Comparison of ENCODE assay signal across 17 cellular contexts in genomic region chr7:23476286-23477169, GRCh38. TPM values are rescaled to one million over a fixed set of nuclear protein-coding genes. Genes with fewer than 3 reads are reported as not detected.
DNase-seq lines count a peak whose midpoint lies in the region; ATAC-seq, FAIRE-seq and TF ChIP-seq lines count a peak whose summit lies in the region.
"Had no signal": no experiment of that assay in that cellular context is flagged by ENCODE, and none has a peak within 500 bp of the region (broad histone marks: within the 10 kb centered on the region; RNA-seq: fewer than 3 reads in every experiment).

No MANE protein-coding gene starts in this region.

- H2AK5ac ChIP-seq in H1 (ENCODE audit: low read depth, low read length), result no peak overlapping the region

- POLR2A ChIA-PET in HepG2 (lab: Yijun Ruan, JAX) (no interaction called here), H1 (lab: Charles Lee; ENCODE audit: partially characterized antibody) (interaction anchor here (0.6 to 1.0 kb wide), 6 partner anchors 8 to 203 kb away, joined by 3 to 4 read pairs (median 3); no protein-coding TSS in a partner anchor)

- no peak for TF ChIP-seq RAD21 in HepG2 (CRISPR knock-in tag; IDR thresholded peaks at IDR 0.05)
- TF ChIP-seq RAD21 in H1 (IDR thresholded peaks at IDR 0.05 in 1 of 2, conservative IDR thresholded peaks at IDR 0.05 in 1 of 2; ENCODE audit: low read depth in 2 of 2, low read length in 2 of 2), result no peak

- no peak overlapping the region for H2BK12ac ChIP-seq in H1 (ENCODE audit: low read depth, low read length)

- H3K79me2 ChIP-seq in HepG2 (ENCODE audit: insufficient read depth, low read length) (peaks cover 47% of the 10 kb centered on the region), H1 (ENCODE audit: control insufficient read depth in 1 of 2, insufficient read depth in 2 of 2, low read length in 2 of 2) (peaks cover 0 to 78% of the 10 kb centered on the region in 2 experiments; a peak in 3 of 4 replicates)
- H3K79me2 ChIP-seq: parathyroid adenoma had no signal

- no peak for DNase-seq in HepG2 (ENCODE audit: low spot score)
- DNase-seq in right lobe of liver, result no peak
- DNase-seq in NCI-H69 (lab: John Stamatoyannopoulos, UW), result peak; percentile 68
- DNase-seq in H1 (ENCODE audit: low read depth in 1 of 2, low spot score in 2 of 2), result no peak
- no peak for DNase-seq in type B pancreatic cell (ENCODE audit: extremely low spot score, unreplicated experiment)
- no peak for DNase-seq in medulla oblongata (ENCODE audit: extremely low spot score)
- no peak for DNase-seq in sigmoid colon
- DNase-seq: activated CD4-positive, CD25-positive, alpha-beta regulatory T cell treated with anti-CD3 and anti-CD28 coated beads, Interleukin-2, amount 50 U/mL, for 72 hours; activated T-cell treated with anti-CD3 and anti-CD28 coated beads, Interleukin-2, amount 50 U/mL, for 48 hours; effector CD8-positive, alpha-beta T cell; Kasumi-1; lower lobe of right lung; NCI-H226 had no signal

- no peak overlapping the region for H2BK15ac ChIP-seq in H1 (ENCODE audit: low read length)

- no peak overlapping the region for H3K23ac ChIP-seq in H1 (ENCODE audit: insufficient read length)

- intact Hi-C loops in HepG2 (cut with micrococcal nuclease; ENCODE audit: unreplicated experiment), result loop anchor here (10.0 kb wide), 1 partner anchor 292 kb away; the partner anchor contains the start of gene NUP42
- intact Hi-C loops in right lobe of liver (cut with DNase I), result no loop called here
- intact Hi-C loops in sigmoid colon (cut with DNase I), result loop anchor here (10.0 kb wide), 3 partner anchors 58 to 1098 kb away; partner anchors contain the start of genes PALS2 and TRA2A

- no peak overlapping the region for H2BK120ac ChIP-seq in H1 (replicated peaks; ENCODE audit: low read depth, low read length)

- no peak overlapping the region for H3K56ac ChIP-seq in H1 (replicated peaks; ENCODE audit: insufficient read length, low read depth, low read length)

- no peak overlapping the region for H2BK20ac ChIP-seq in H1 (ENCODE audit: low read length)

- TF ChIP-seq EP300 in HepG2 (IDR thresholded peaks at IDR 0.05; ENCODE audit: low read depth in 2 of 2, low read length in 2 of 2), result no peak
- no peak for TF ChIP-seq EP300 in HepG2 (CRISPR knock-in tag; IDR thresholded peaks at IDR 0.05; ENCODE audit: borderline replicate concordance)
- TF ChIP-seq EP300 in H1 (IDR thresholded peaks at IDR 0.05; ENCODE audit: borderline replicate concordance in 1 of 2, low read depth in 2 of 2, low read length in 2 of 2), result no peak
- TF ChIP-seq EP300 in sigmoid colon (IDR thresholded peaks at IDR 0.05), result no peak

- H3K9me3 ChIP-seq in HepG2 (ENCODE audit: low read length) (no peaks in the 10 kb centered on the region), right lobe of liver (no peaks in the 10 kb centered on the region), H1 (ENCODE audit: insufficient read depth in 2 of 2, low read depth in 1 of 2, low read length in 1 of 2) (no peaks in the 10 kb centered on the region), sigmoid colon (no peaks in the 10 kb centered on the region)
- H3K9me3 ChIP-seq: lower lobe of right lung, SJSA1 had no signal

- CTCF ChIA-PET in HepG2 (lab: Yijun Ruan, JAX; ENCODE audit: low intra/inter-chr PET ratio, low total read pairs) (no interaction called here), H1 (lab: Charles Lee; ENCODE audit: partially characterized antibody) (no interaction called here)

- no peaks in the 10 kb centered on the region for H4K20me1 ChIP-seq in HepG2 (ENCODE audit: insufficient read depth, low read length)
- H4K20me1 ChIP-seq in H1 (replicated peaks in 1 of 2; ENCODE audit: control insufficient read depth in 1 of 2, insufficient read depth in 2 of 2, low read length in 2 of 2), result no peaks in the 10 kb centered on the region

- no peaks in the 10 kb centered on the region for H3K9me3 Mint-ChIP-seq in type B pancreatic cell
- H3K9me3 Mint-ChIP-seq: stimulated activated effector memory CD8-positive, alpha-beta T cell treated with anti-CD3 and anti-CD28 coated beads, Interleukin-12 subunit alpha, Interleukin-12 subunit beta, amount 100 ng/mL, for 72 hours had no signal

- peak overlapping the region; percentile 14 to 86 (median 82); a peak in 3 of 6 replicates for H3K4me3 ChIP-seq in HepG2 (replicated peaks in 1 of 3; ENCODE audit: insufficient read depth in 1 of 3, low read depth in 2 of 3, low read length in 3 of 3)
- no peak overlapping the region for H3K4me3 ChIP-seq in right lobe of liver
- H3K4me3 ChIP-seq in H1 (ENCODE audit: extremely low read depth in 1 of 4, insufficient read depth in 2 of 4, low read depth in 3 of 4, low read length in 4 of 4), result peak overlapping the region; percentile 35 to 86 (median 70)
- H3K4me3 ChIP-seq in sigmoid colon, result no peak overlapping the region
- H3K4me3 ChIP-seq: lower lobe of right lung, SJSA1 had no signal

- H3K27ac Mint-ChIP-seq in type B pancreatic cell, result peak overlapping the region; percentile 46
- H3K27ac Mint-ChIP-seq: stimulated activated effector memory CD8-positive, alpha-beta T cell treated with anti-CD3 and anti-CD28 coated beads, Interleukin-12 subunit alpha, Interleukin-12 subunit beta, amount 100 ng/mL, for 72 hours had no signal

- H3K9ac ChIP-seq in HepG2 (ENCODE audit: insufficient read depth, low read depth, low read length) (peak overlapping the region; percentile 51), H1 (replicated peaks in 1 of 4; ENCODE audit: extremely low read depth in 1 of 4, low read depth in 3 of 4, low read length in 3 of 4) (peak overlapping the region in 3 of 4 experiments; percentile 44 to 79 (median 69); a peak in 5 of 7 replicates)
- H3K9ac ChIP-seq: parathyroid adenoma had no signal

- peak overlapping the region; percentile 72 for H3K4me3 Mint-ChIP-seq in type B pancreatic cell
- H3K4me3 Mint-ChIP-seq: stimulated activated effector memory CD8-positive, alpha-beta T cell treated with anti-CD3 and anti-CD28 coated beads, Interleukin-12 subunit alpha, Interleukin-12 subunit beta, amount 100 ng/mL, for 72 hours had no signal

- peaks cover 25% of the 10 kb centered on the region for H3K4me1 ChIP-seq in HepG2 (ENCODE audit: insufficient read depth, low read length)
- peaks cover 0 to 15% (median 7%) of the 10 kb centered on the region in 4 donors for H3K4me1 ChIP-seq in right lobe of liver
- peaks cover 0 to 8% (median 4%) of the 10 kb centered on the region in 4 experiments; a peak in 2 of 7 replicates for H3K4me1 ChIP-seq in H1 (replicated peaks in 1 of 4; ENCODE audit: control insufficient read depth in 3 of 4, insufficient read depth in 4 of 4, low read length in 3 of 4)
- H3K4me1 ChIP-seq in sigmoid colon, result peaks cover 0 to 16% (median 14%) of the 10 kb centered on the region in 4 donors
- H3K4me1 ChIP-seq: parathyroid adenoma had no signal

- H3K4me2 ChIP-seq in HepG2 (ENCODE audit: low read depth, low read length) (peak overlapping the region; percentile 87), H1 (ENCODE audit: insufficient read depth in 1 of 2, low read depth in 2 of 2, low read length in 2 of 2) (peak overlapping the region; percentile 82 to 93)

- peaks cover 2% of the 10 kb centered on the region; the same call in 1 of the 2 replicates for H3K23me2 ChIP-seq in H1 (ENCODE audit: low read depth, low read length)

- no peaks in the 10 kb centered on the region; a peak in 1 of 5 replicates for H3K27me3 ChIP-seq in HepG2 (ENCODE audit: control insufficient read depth in 1 of 2, insufficient read depth in 2 of 2, low read length in 2 of 2)
- H3K27me3 ChIP-seq in right lobe of liver, result peaks cover 18 to 74% of the 10 kb centered on the region in 2 donors
- no peaks in the 10 kb centered on the region for H3K27me3 ChIP-seq in H1 (replicated peaks in 1 of 4; ENCODE audit: control insufficient read depth in 3 of 4, extremely low read depth in 1 of 4, insufficient read depth in 3 of 4, low read length in 3 of 4)
- peaks cover 52 to 89% (median 86%) of the 10 kb centered on the region in 3 donors for H3K27me3 ChIP-seq in sigmoid colon

- TF ChIP-seq POLR2A in HepG2 (IDR thresholded peaks at IDR 0.05; ENCODE audit: insufficient read depth in 1 of 2, low read depth in 2 of 2, low read length in 2 of 2), result 0 out of 4 replicates have a peak, but pooled peaks of 1 of the 2 experiments have one; percentile 33
- TF ChIP-seq POLR2A in right lobe of liver (IDR thresholded peaks at IDR 0.05), result no peak
- TF ChIP-seq POLR2A in H1 (IDR thresholded peaks at IDR 0.05; ENCODE audit: control extremely low read depth in 1 of 2, low read depth in 2 of 2, low read length in 2 of 2), result peak in 1 of 2 experiments; percentile 64; a peak in 2 of 3 replicates
- TF ChIP-seq POLR2A in sigmoid colon (IDR thresholded peaks at IDR 0.05), result no peak

- peak overlapping the region; percentile 53 for H4K5ac ChIP-seq in H1 (ENCODE audit: insufficient read length, low read depth, low read length)

- H4K8ac ChIP-seq in H1 (ENCODE audit: extremely low read depth, insufficient read depth, low read length), result no peak overlapping the region

- H3K14ac ChIP-seq in H1 (ENCODE audit: insufficient read length), result no peak overlapping the region

- H2AFZ ChIP-seq in HepG2 (ENCODE audit: low read length), result no peak overlapping the region
- H2AFZ ChIP-seq in H1 (ENCODE audit: low read length), result no peak overlapping the region
- H2AFZ ChIP-seq: parathyroid adenoma had no signal

- H3K36me3 ChIP-seq in HepG2 (replicated peaks in 1 of 2; ENCODE audit: control insufficient read depth in 1 of 2, insufficient read depth in 2 of 2, low read length in 2 of 2) (no peaks in the 10 kb centered on the region), right lobe of liver (no peaks in the 10 kb centered on the region), H1 (ENCODE audit: control insufficient read depth in 2 of 4, insufficient read depth in 4 of 4, low read length in 3 of 4) (no peaks in the 10 kb centered on the region; a peak in 3 of 8 replicates), sigmoid colon (no peaks in the 10 kb centered on the region)
- H3K36me3 ChIP-seq: lower lobe of right lung, SJSA1 had no signal

- TF ChIP-seq CTCF in HepG2 (CRISPR knock-in tag; IDR thresholded peaks at IDR 0.05), result no peak
- no peak for TF ChIP-seq CTCF in right lobe of liver (IDR thresholded peaks at IDR 0.05)
- TF ChIP-seq CTCF in H1 (IDR thresholded peaks at IDR 0.05; ENCODE audit: control extremely low read depth in 1 of 3, insufficient read depth in 1 of 3, low read depth in 1 of 3, low read length in 3 of 3), result no peak
- no peak for TF ChIP-seq CTCF in type B pancreatic cell (conservative IDR thresholded peaks at IDR 0.05)
- TF ChIP-seq CTCF in sigmoid colon (IDR thresholded peaks at IDR 0.05), result no peak

- ATAC-seq in HepG2, result no peak
- ATAC-seq in right lobe of liver, result no peak
- ATAC-seq in GM21515 (IDR thresholded peaks at IDR 0.05; ENCODE audit: unreplicated experiment), result no peak
- ATAC-seq: lower lobe of right lung; stimulated activated effector memory CD8-positive, alpha-beta T cell treated with anti-CD3 and anti-CD28 coated beads, Interleukin-12 subunit alpha, Interleukin-12 subunit beta, amount 100 ng/mL, for 72 hours had no signal

- BruUV-seq in HepG2 (replicated peaks; lab: Mats Ljungman, UMichigan), result no TSS peak

- no peak overlapping the region for H2BK5ac ChIP-seq in H1 (ENCODE audit: low read depth, low read length)

- H3K27ac ChIP-seq in HepG2 (ENCODE audit: extremely low read length, insufficient read depth, low read length), result peak overlapping the region; percentile 8
- no peak overlapping the region for H3K27ac ChIP-seq in right lobe of liver
- H3K27ac ChIP-seq in H1 (ENCODE audit: low read depth, low read length), result peak overlapping the region; percentile 59; the same call in 1 of the 2 replicates
- H3K27ac ChIP-seq in sigmoid colon, result no peak overlapping the region
- H3K27ac ChIP-seq: lower lobe of right lung, parathyroid adenoma, SJSA1 had no signal

- H3K18ac ChIP-seq in H1 (ENCODE audit: extremely low read depth, low read length), result no peak overlapping the region

- no peak overlapping the region for H4K91ac ChIP-seq in H1 (replicated peaks; ENCODE audit: insufficient read length, low read length)

- H3K79me1 ChIP-seq in H1 (ENCODE audit: low read depth, low read length), result no peaks in the 10 kb centered on the region

- in situ Hi-C loops in HepG2 (cut with HindIII; ENCODE audit: extremely low pct_ligation_motif_present, low pct_unique_long_range_greater_than_20kb), result no loop called here

- peaks cover 23% of the 10 kb centered on the region for H3K4me1 Mint-ChIP-seq in type B pancreatic cell (ENCODE audit: unreplicated experiment)

- H3K4ac ChIP-seq in H1 (replicated peaks; ENCODE audit: insufficient read length, low read depth, low read length), result no peak overlapping the region

- H3K36me3 Mint-ChIP-seq in type B pancreatic cell, result peaks cover 3% of the 10 kb centered on the region

- FAIRE-seq in HepG2 (lab: Jason Lieb, UNC), result no peak
- no peak for FAIRE-seq in H1 (lab: Jason Lieb, UNC)

- H3K27me3 Mint-ChIP-seq in type B pancreatic cell, result no peaks in the 10 kb centered on the region

RNA-seq across cellular contexts. Expression of gene IGF2BP3, which starts 6.2 kb away (rescaled TPM):
- 37.7 and 51.2 TPM in 2 replicates for total RNA-seq in HepG2 (2016; rRNA removed; fragmentation: Illumina TruSeq; extraction: Trizol)
- total RNA-seq in HepG2 (2016; cell fraction: cytosol; rRNA removed; fragmentation: Illumina TruSeq; extraction: Trizol; ENCODE audit: low read depth), result 71.8 and 87.5 TPM in 2 replicates
- 37.5 and 48.2 TPM in 2 replicates for total RNA-seq in HepG2 (2016; cell fraction: insoluble cytoplasmic fraction; rRNA removed; fragmentation: Illumina TruSeq; extraction: Trizol)
- 36.5 and 37.4 TPM in 2 replicates for total RNA-seq in HepG2 (2016; cell fraction: membrane; rRNA removed; fragmentation: Illumina TruSeq; extraction: Trizol)
- total RNA-seq in HepG2 (2016; cell fraction: nucleus; rRNA removed; fragmentation: Illumina TruSeq; extraction: Trizol), result 54.6 and 65.1 TPM in 2 replicates
- 33.5 and 39.5 TPM in 2 replicates for polyA plus RNA-seq in HepG2 (2011; rRNA removed)
- polyA plus RNA-seq in HepG2 (2011; cell fraction: cytosol; rRNA removed), result 28.4 and 31.3 TPM in 2 replicates
- 39.8 and 40.6 TPM in 2 replicates for polyA plus RNA-seq in HepG2 (2011; cell fraction: nucleus; rRNA removed)
- polyA plus RNA-seq in HepG2 (2012), result 30.9 and 39.1 TPM in 2 replicates
- polyA plus RNA-seq in HepG2 (2016; cell fraction: cytosol; fragmentation: Illumina TruSeq; extraction: Trizol; ENCODE audit: low read depth), result 4.7 and 5.5 TPM in 2 replicates
- 55.0 and 58.1 TPM in 2 replicates for polyA plus RNA-seq in HepG2 (2016; cell fraction: insoluble cytoplasmic fraction; fragmentation: Illumina TruSeq; extraction: Trizol; ENCODE audit: low read depth)
- polyA plus RNA-seq in HepG2 (2016; cell fraction: membrane; fragmentation: Illumina TruSeq; extraction: Trizol; ENCODE audit: low read depth), result 15.7 and 16.9 TPM in 2 replicates
- polyA plus RNA-seq in HepG2 (2016; cell fraction: nucleus; fragmentation: Illumina TruSeq; extraction: Trizol; ENCODE audit: insufficient read depth, low read depth), result 65.0 and 67.9 TPM in 2 replicates
- polyA minus RNA-seq in HepG2 (2011; rRNA and poly(A)+ RNA removed; ENCODE audit: low replicate concordance), result 53.1 and 80.7 TPM in 2 replicates
- polyA minus RNA-seq in HepG2 (2011; cell fraction: cytosol; rRNA and poly(A)+ RNA removed), result 52.8 and 73.7 TPM in 2 replicates
- polyA minus RNA-seq in HepG2 (2011; cell fraction: nucleus; rRNA and poly(A)+ RNA removed), result 108 and 117 TPM in 2 replicates
- total RNA-seq in right lobe of liver, result under 1 TPM in 5 of 6 experiments, not detected in 1; 0.12 to 0.64 (median 0.19) TPM
- total RNA-seq in H1 (2021; fragmentation: NEBNext Ultra II Directional; extraction: Animal tissue kit (Norgen Biotek cat#: 25700)), result 190 and 193 TPM in 2 replicates
- polyA plus RNA-seq in H1 (2011; rRNA removed), result 66.3 and 94.6 TPM in 2 replicates
- polyA plus RNA-seq in H1 (2011; cell fraction: cytosol; rRNA removed), result 104 TPM
- 157 TPM for polyA plus RNA-seq in H1 (2011; cell fraction: nucleus; rRNA removed)
- polyA plus RNA-seq in H1 (2012, experiment 1 of 2), result 85.0 to 196 TPM (median 117 TPM) in 4 replicates
- 5.9 TPM for polyA plus RNA-seq in H1 (2012, experiment 2 of 2)
- polyA plus RNA-seq in H1 (2013, experiment 1 of 2), result 133 TPM
- 122 TPM for polyA plus RNA-seq in H1 (2013, experiment 2 of 2)
- polyA minus RNA-seq in H1 (2011; rRNA and poly(A)+ RNA removed), result 185 and 189 TPM in 2 replicates
- 145 TPM for polyA minus RNA-seq in H1 (2011; cell fraction: cytosol; rRNA and poly(A)+ RNA removed)
- 247 TPM for polyA minus RNA-seq in H1 (2011; cell fraction: nucleus; rRNA and poly(A)+ RNA removed)
- 99.3 and 107 TPM in 2 replicates for total RNA-seq in type B pancreatic cell (ENCODE audit: low replicate concordance)
- total RNA-seq in sigmoid colon, result 1 to 10 TPM in 3 of 4 donors, under 1 TPM in 1; under 0.01 to 1.9 (median 1.4) TPM
- polyA plus RNA-seq in sigmoid colon, result 1 to 10 TPM in 1 of 3 donors, not detected in 2; 1.2 TPM

RNA-seq across cellular contexts. Expression of gene TRA2A, which starts 55.3 kb away (rescaled TPM):
- total RNA-seq in HepG2 (2016; rRNA removed; fragmentation: Illumina TruSeq; extraction: Trizol) (39.1 and 52.7 TPM in 2 replicates), right lobe of liver (10 to 100 TPM; 11.1 to 34.9 (median 24.7) TPM), type B pancreatic cell (ENCODE audit: low replicate concordance) (97.9 and 116 TPM in 2 replicates), sigmoid colon (10 to 100 TPM; 37.0 to 84.5 (median 42.2) TPM)
- 9.7 and 11.8 TPM in 2 replicates for total RNA-seq in HepG2 (2016; cell fraction: cytosol; rRNA removed; fragmentation: Illumina TruSeq; extraction: Trizol; ENCODE audit: low read depth)
- total RNA-seq in HepG2 (2016; cell fraction: insoluble cytoplasmic fraction; rRNA removed; fragmentation: Illumina TruSeq; extraction: Trizol), result 42.4 and 53.4 TPM in 2 replicates
- total RNA-seq in HepG2 (2016; cell fraction: membrane; rRNA removed; fragmentation: Illumina TruSeq; extraction: Trizol), result 18.1 and 19.9 TPM in 2 replicates
- total RNA-seq in HepG2 (2016; cell fraction: nucleus; rRNA removed; fragmentation: Illumina TruSeq; extraction: Trizol), result 58.6 and 59.9 TPM in 2 replicates
- polyA plus RNA-seq in HepG2 (2011; rRNA removed) (38.5 and 41.6 TPM in 2 replicates), H1 (2011; rRNA removed) (54.4 and 116 TPM in 2 replicates), sigmoid colon (10 to 100 TPM; 34.2 to 57.7 (median 46.9) TPM)
- 17.7 and 19.0 TPM in 2 replicates for polyA plus RNA-seq in HepG2 (2011; cell fraction: cytosol; rRNA removed)
- 52.2 and 74.4 TPM in 2 replicates for polyA plus RNA-seq in HepG2 (2011; cell fraction: nucleus; rRNA removed)
- 22.3 and 41.5 TPM in 2 replicates for polyA plus RNA-seq in HepG2 (2012)
- polyA plus RNA-seq in HepG2 (2016; cell fraction: cytosol; fragmentation: Illumina TruSeq; extraction: Trizol; ENCODE audit: low read depth), result 11.2 and 11.6 TPM in 2 replicates
- polyA plus RNA-seq in HepG2 (2016; cell fraction: insoluble cytoplasmic fraction; fragmentation: Illumina TruSeq; extraction: Trizol; ENCODE audit: low read depth), result 117 and 127 TPM in 2 replicates
- 23.2 and 23.3 TPM in 2 replicates for polyA plus RNA-seq in HepG2 (2016; cell fraction: membrane; fragmentation: Illumina TruSeq; extraction: Trizol; ENCODE audit: low read depth)
- 182 and 185 TPM in 2 replicates for polyA plus RNA-seq in HepG2 (2016; cell fraction: nucleus; fragmentation: Illumina TruSeq; extraction: Trizol; ENCODE audit: insufficient read depth, low read depth)
- polyA minus RNA-seq in HepG2 (2011; rRNA and poly(A)+ RNA removed; ENCODE audit: low replicate concordance), result 28.3 and 56.1 TPM in 2 replicates
- polyA minus RNA-seq in HepG2 (2011; cell fraction: cytosol; rRNA and poly(A)+ RNA removed), result 14.5 and 23.9 TPM in 2 replicates
- polyA minus RNA-seq in HepG2 (2011; cell fraction: nucleus; rRNA and poly(A)+ RNA removed), result 117 and 142 TPM in 2 replicates
- 122 and 125 TPM in 2 replicates for total RNA-seq in H1 (2021; fragmentation: NEBNext Ultra II Directional; extraction: Animal tissue kit (Norgen Biotek cat#: 25700))
- 69.8 TPM for polyA plus RNA-seq in H1 (2011; cell fraction: cytosol; rRNA removed)
- 38.2 TPM for polyA plus RNA-seq in H1 (2011; cell fraction: nucleus; rRNA removed)
- 80.3 to 93.1 TPM (median 84.8 TPM) in 4 replicates for polyA plus RNA-seq in H1 (2012, experiment 1 of 2)
- polyA plus RNA-seq in H1 (2012, experiment 2 of 2), result 11.4 TPM
- polyA plus RNA-seq in H1 (2013, experiment 1 of 2), result 75.1 TPM
- polyA plus RNA-seq in H1 (2013, experiment 2 of 2), result 77.3 TPM
- 77.5 and 105 TPM in 2 replicates for polyA minus RNA-seq in H1 (2011; rRNA and poly(A)+ RNA removed)
- polyA minus RNA-seq in H1 (2011; cell fraction: cytosol; rRNA and poly(A)+ RNA removed), result 84.0 TPM
- polyA minus RNA-seq in H1 (2011; cell fraction: nucleus; rRNA and poly(A)+ RNA removed), result 87.1 TPM

Comparison
In these comparisons a context has a peak if more than half of its experiments do, and no peak if none do; other contexts are left out.
1. H3K27ac ChIP-seq: peak in HepG2 (single experiment) and H1 (single experiment); none in right lobe of liver (0 of 3) and sigmoid colon (0 of 4).
2. H3K4me3 ChIP-seq: peak in HepG2 (3 of 3) and H1 (4 of 4); none in right lobe of liver (0 of 3) and sigmoid colon (0 of 4).
3. RNA of gene IGF2BP3, which starts 6.2 kb away (total RNA-seq): 190 to 193 TPM in H1, 99.3 to 107 TPM in type B pancreatic cell and 36.5 to 87.5 TPM in HepG2; under 0.01 to 1.9 TPM in sigmoid colon and 0.12 to 0.64 TPM in right lobe of liver; every median in the first group is over 10 times any median in the second.
4. intact Hi-C loops: an anchor here in HepG2 (10.0 kb wide) and sigmoid colon (10.0 kb wide); none called in right lobe of liver.